8 cellular contexts compared by ENCODE assay signal in genomic region chr17:30727517-30727916, GRCh38.
DNase-seq lines count a peak whose midpoint lies in the region; ATAC-seq and TF ChIP-seq lines count a peak whose summit lies in the region.
"Not testable (repeated sequence)": the region's sequence is repeated elsewhere in the genome, so short reads cannot be mapped to it uniquely, and the experiment has no call there.

No MANE protein-coding gene starts in this region.

- not testable (repeated sequence) for H3K36me3 Mint-ChIP-seq in activated CD4-positive, alpha-beta memory T cell treated with anti-CD3 and anti-CD28 coated beads for 36 hours; stimulated activated naive B cell treated with anti-CD40 and anti-IgM and Interleukin-4, amounts not matched to agents 10 μg/mL and 1 μg/mL and 100 μg/mL, for 72 hours
- H3K36me3 Mint-ChIP-seq in endodermal cell (ENCODE audit: low read depth), result peaks cover 14% of the 10 kb centered on the region

- WGBS in endodermal cell (ENCODE audit: insufficient coverage in 1 of 2, insufficient read length in 1 of 2), 2 experiments, result 92 to 94% methylated on average over 2 to 8 of the region's 8 CpGs

- POLR2A ChIA-PET in activated CD4-positive, alpha-beta memory T cell treated with anti-CD3 and anti-CD28 coated beads for 36 hours (lab: Charles Lee), result not testable (repeated sequence)

- H3K9ac ChIP-seq in endodermal cell (ENCODE audit: extremely low read depth, low read length, poor library complexity, severe bottlenecking), result not testable (repeated sequence)

- H3K4me1 Mint-ChIP-seq in activated CD4-positive, alpha-beta memory T cell treated with anti-CD3 and anti-CD28 coated beads for 36 hours (ENCODE audit: low read depth); endodermal cell: not testable (repeated sequence)
- peaks cover 16 to 34% of the 10 kb centered on the region in 2 donors for H3K4me1 Mint-ChIP-seq in stimulated activated naive B cell treated with anti-CD40 and anti-IgM and Interleukin-4, amounts not matched to agents 10 μg/mL and 1 μg/mL and 100 μg/mL, for 72 hours

- not testable (repeated sequence) for DNase-seq in HL-60 (ENCODE audit: low read depth in 1 of 2, low spot score in 1 of 2); stimulated activated naive B cell treated with anti-CD40 and anti-IgM and Interleukin-4, amounts not matched to agents 10 μg/mL and 1 μg/mL and 100 μg/mL, for 72 hours
- DNase-seq in activated CD4-positive, alpha-beta memory T cell treated with anti-CD3 and anti-CD28 coated beads for 36 hours, result peak; percentile 5
- peak; percentile 10 to 13 for DNase-seq in activated T-cell treated with anti-CD3 and anti-CD28 coated beads, Interleukin-2, amount 50 U/mL, for 48 hours
- DNase-seq in endodermal cell (peak; percentile 30), left lobe of liver (ENCODE audit: low spot score) (peak; percentile 41), mucosa of gallbladder (ENCODE audit: low spot score) (peak; percentile 9)

- not testable (repeated sequence) for H3K27me3 ChIP-seq in HL-60 (ENCODE audit: insufficient read depth, poor library complexity, severe bottlenecking); endodermal cell (ENCODE audit: control insufficient read depth, insufficient read depth, low read length, poor library complexity, severe bottlenecking)

- H3K9me3 ChIP-seq in endodermal cell (ENCODE audit: control insufficient read depth, low read length), result not testable (repeated sequence)

- H3K27ac ChIP-seq in C4-2B (0 out of 2 replicates have a peak overlapping the region, but pooled peaks have one; percentile 7), HL-60 (replicated peaks) (peak overlapping the region; percentile 91)
- not testable (repeated sequence) for H3K27ac ChIP-seq in endodermal cell (ENCODE audit: low read depth, low read length)

- H3K27ac Mint-ChIP-seq in activated CD4-positive, alpha-beta memory T cell treated with anti-CD3 and anti-CD28 coated beads for 36 hours; endodermal cell: not testable (repeated sequence)
- peak overlapping the region; percentile 76 for H3K27ac Mint-ChIP-seq in stimulated activated naive B cell treated with anti-CD40 and anti-IgM and Interleukin-4, amounts not matched to agents 10 μg/mL and 1 μg/mL and 100 μg/mL, for 72 hours

- H3K4me1 ChIP-seq in endodermal cell (ENCODE audit: control insufficient read depth, insufficient read depth, low read length), result not testable (repeated sequence)

- not testable (repeated sequence) for H3K4me3 ChIP-seq in HL-60 (replicated peaks; ENCODE audit: insufficient read depth, low read length); endodermal cell (ENCODE audit: low read length)

- H3K9me3 Mint-ChIP-seq in activated CD4-positive, alpha-beta memory T cell treated with anti-CD3 and anti-CD28 coated beads for 36 hours; endodermal cell; stimulated activated naive B cell treated with anti-CD40 and anti-IgM and Interleukin-4, amounts not matched to agents 10 μg/mL and 1 μg/mL and 100 μg/mL, for 72 hours: not testable (repeated sequence)

- TF ChIP-seq CTCF in C4-2B (conservative IDR thresholded peaks at IDR 0.05); HL-60 (IDR thresholded peaks at IDR 0.05; ENCODE audit: insufficient read depth, low read length); endodermal cell (conservative IDR thresholded peaks at IDR 0.05): not testable (repeated sequence)

- CTCF ChIA-PET in activated CD4-positive, alpha-beta memory T cell treated with anti-CD3 and anti-CD28 coated beads for 36 hours (lab: Charles Lee), result interaction anchor here (1.1 kb wide), 1 partner anchor 11 kb away, joined by 3 read pairs; no protein-coding TSS in a partner anchor

- H3K27me3 Mint-ChIP-seq in activated CD4-positive, alpha-beta memory T cell treated with anti-CD3 and anti-CD28 coated beads for 36 hours; endodermal cell (ENCODE audit: insufficient read depth); stimulated activated naive B cell treated with anti-CD40 and anti-IgM and Interleukin-4, amounts not matched to agents 10 μg/mL and 1 μg/mL and 100 μg/mL, for 72 hours: not testable (repeated sequence)

- not testable (repeated sequence) for H3K36me3 ChIP-seq in endodermal cell (ENCODE audit: control insufficient read depth, insufficient read depth, low read length)

- H3K4me3 Mint-ChIP-seq in activated CD4-positive, alpha-beta memory T cell treated with anti-CD3 and anti-CD28 coated beads for 36 hours; endodermal cell; stimulated activated naive B cell treated with anti-CD40 and anti-IgM and Interleukin-4, amounts not matched to agents 10 μg/mL and 1 μg/mL and 100 μg/mL, for 72 hours: not testable (repeated sequence)

- intact Hi-C loops in activated CD4-positive, alpha-beta memory T cell treated with anti-CD3 and anti-CD28 coated beads for 36 hours (cut with micrococcal nuclease), result not testable (repeated sequence)

- not testable (repeated sequence) for ATAC-seq in left lobe of liver; stimulated activated naive B cell treated with anti-CD40 and anti-IgM and Interleukin-4, amounts not matched to agents 10 μg/mL and 1 μg/mL and 100 μg/mL, for 72 hours (replicated peaks)
